15 cellular contexts compared by ENCODE assay signal in genomic region chr17:44916059-44916780, GRCh38. TPM values are rescaled to one million over a fixed set of nuclear protein-coding genes. Genes with fewer than 3 reads are reported as not detected.
DNase-seq lines count a peak whose midpoint lies in the region; ATAC-seq and TF ChIP-seq lines count a peak whose summit lies in the region.
"Had no signal": no experiment of that assay in that cellular context is flagged by ENCODE, and none has a peak within 500 bp of the region (broad histone marks: within the 10 kb centered on the region; RNA-seq: fewer than 3 reads in every experiment).

No MANE protein-coding gene starts in this region.

- H3K4me3 Mint-ChIP-seq in brain = peak overlapping the region in 4 of 5 experiments; percentile 18 to 69 (median 61)
- H3K4me3 Mint-ChIP-seq in activated naive CD4-positive, alpha-beta T cell treated with anti-CD3 and anti-CD28 coated beads, Interleukin-2, amount 10 ng/mL, durations not matched to agents 7 days and 5 days = no peak overlapping the region
- H3K4me3 Mint-ChIP-seq: activated naive CD4-positive, alpha-beta T cell treated with anti-CD3 and anti-CD28 coated beads for 36 hours had no signal

- DNase-seq in M059J (ENCODE audit: low read depth) (peak; percentile 43), kidney glomerular epithelial cell (lab: John Stamatoyannopoulos, UW) (peak; percentile 4), spleen (peak; percentile 38), HuH-7.5 (ENCODE audit: low spot score) (no peak), NCI-H2081 treated with DMSO at 0.1 percent for 48 hours (lab: John Stamatoyannopoulos, UW) (no peak)
- no peak for DNase-seq in activated naive CD4-positive, alpha-beta T cell treated with anti-CD3 and anti-CD28 coated beads, Interleukin-2, amount 10 ng/mL, durations not matched to agents 7 days and 5 days
- DNase-seq: activated naive CD4-positive, alpha-beta T cell treated with anti-CD3 and anti-CD28 coated beads for 36 hours; cortex of kidney; KG1; stimulated activated naive CD4-positive, alpha-beta T cell had no signal

- intact Hi-C loops in spleen (cut with DNase I; ENCODE audit: low total_unique reads) = no loop called here

- no peak for ATAC-seq in HG02938 (IDR thresholded peaks at IDR 0.05; ENCODE audit: unreplicated experiment)

- no peak overlapping the region for H3K4me3 ChIP-seq in spleen
- H3K4me3 ChIP-seq: BLaER1 treated with 17β-estradiol and CSF1 and Interleukin-3, amounts not matched to agents 10 nM and 100 nM had no signal

- peaks cover 9% of the 10 kb centered on the region for H3K27me3 Mint-ChIP-seq in brain
- H3K27me3 Mint-ChIP-seq in activated naive CD4-positive, alpha-beta T cell treated with anti-CD3 and anti-CD28 coated beads, Interleukin-2, amount 10 ng/mL, durations not matched to agents 7 days and 5 days = peaks cover 92% of the 10 kb centered on the region

- H3K4me1 Mint-ChIP-seq in brain = peaks cover 42% of the 10 kb centered on the region
- H3K4me1 Mint-ChIP-seq in activated naive CD4-positive, alpha-beta T cell treated with anti-CD3 and anti-CD28 coated beads, Interleukin-2, amount 10 ng/mL, durations not matched to agents 7 days and 5 days = peaks cover 5% of the 10 kb centered on the region

- H3K9me3 ChIP-seq in spleen = no peaks in the 10 kb centered on the region
- H3K9me3 ChIP-seq: BLaER1 treated with 17β-estradiol and CSF1 and Interleukin-3, amounts not matched to agents 10 nM and 100 nM; neutrophil had no signal

- TF ChIP-seq CTCF in brain (conservative IDR thresholded peaks at IDR 0.05) = no peak
- TF ChIP-seq CTCF in spleen (IDR thresholded peaks at IDR 0.05 in 8 of 11, conservative IDR thresholded peaks at IDR 0.05 in 3 of 11) = no peak

- peaks cover 0 to 53% (median 9%) of the 10 kb centered on the region in 7 donors for H3K27me3 ChIP-seq in spleen (replicated peaks in 1 of 7)

- no peaks in the 10 kb centered on the region for H3K36me3 ChIP-seq in spleen
- H3K36me3 ChIP-seq: BLaER1 treated with 17β-estradiol and CSF1 and Interleukin-3, amounts not matched to agents 10 nM and 100 nM; neutrophil had no signal

- H3K27ac ChIP-seq in spleen = peak overlapping the region in 5 of 8 donors; percentile 43 to 68 (median 54)
- H3K27ac ChIP-seq: BLaER1 treated with 17β-estradiol and CSF1 and Interleukin-3, amounts not matched to agents 10 nM and 100 nM; neutrophil had no signal

- WGBS in spleen, 5 donors = 70 to 83% (median 77%) methylated on average over 10 of the region's 10 CpGs

- CTCF ChIA-PET in activated naive CD4-positive, alpha-beta T cell treated with anti-CD3 and anti-CD28 coated beads, Interleukin-2, amount 10 ng/mL, durations not matched to agents 7 days and 5 days (lab: Charles Lee) = no interaction called here

- peaks cover 0 to 9% (median 0%) of the 10 kb centered on the region in 5 experiments for H3K9me3 Mint-ChIP-seq in brain
- H3K9me3 Mint-ChIP-seq in activated naive CD4-positive, alpha-beta T cell treated with anti-CD3 and anti-CD28 coated beads, Interleukin-2, amount 10 ng/mL, durations not matched to agents 7 days and 5 days = no peaks in the 10 kb centered on the region
- H3K9me3 Mint-ChIP-seq: activated naive CD4-positive, alpha-beta T cell treated with anti-CD3 and anti-CD28 coated beads for 36 hours had no signal

- no peak for TF ChIP-seq POLR2A in spleen (IDR thresholded peaks at IDR 0.05)

- H3K27ac Mint-ChIP-seq in brain = peak overlapping the region; percentile 83 to 98 (median 97)
- H3K27ac Mint-ChIP-seq in activated naive CD4-positive, alpha-beta T cell treated with anti-CD3 and anti-CD28 coated beads, Interleukin-2, amount 10 ng/mL, durations not matched to agents 7 days and 5 days = no peak overlapping the region
- H3K27ac Mint-ChIP-seq: activated naive CD4-positive, alpha-beta T cell treated with anti-CD3 and anti-CD28 coated beads for 36 hours had no signal

- no peaks in the 10 kb centered on the region for H3K36me3 Mint-ChIP-seq in brain
- no peaks in the 10 kb centered on the region for H3K36me3 Mint-ChIP-seq in activated naive CD4-positive, alpha-beta T cell treated with anti-CD3 and anti-CD28 coated beads, Interleukin-2, amount 10 ng/mL, durations not matched to agents 7 days and 5 days

- H3K4me1 ChIP-seq in spleen = peaks cover 0 to 51% (median 20%) of the 10 kb centered on the region in 6 donors

RNA-seq across cellular contexts. Expression of gene GFAP, which starts 0.9 kb away (rescaled TPM):
- not detected in 2 replicates for total RNA-seq in M059J (2014; rRNA removed; shearing (Covaris generic))
- 4,939 TPM for polyA plus RNA-seq in brain (ENCODE audit: insufficient read depth, low read depth, low replicate concordance)
- 1 to 10 TPM in 1 of 7 donors, under 1 TPM in 2, not detected in 4; 0.41 to 1.7 (median 0.54) TPM for total RNA-seq in spleen
- polyA plus RNA-seq in spleen = under 1 TPM in 2 of 3 donors, not detected in 1; 0.32 to 0.61 TPM
- total RNA-seq: activated CD8-positive, alpha-beta memory T cell treated with anti-CD3 and anti-CD28 coated beads for 36 hours; activated naive CD4-positive, alpha-beta T cell treated with anti-CD3 and anti-CD28 coated beads for 36 hours had no signal

RNA-seq across cellular contexts. Expression of gene EFTUD2, which starts 17.0 kb away (rescaled TPM):
- total RNA-seq in M059J (2014; rRNA removed; shearing (Covaris generic)) = 131 and 157 TPM in 2 replicates
- polyA plus RNA-seq in brain (ENCODE audit: insufficient read depth, low read depth, low replicate concordance) (95.8 TPM), spleen (10 to 100 TPM; 39.0 to 44.0 (median 43.6) TPM)
- 100 to 1,000 TPM in 6 of 7 donors, 10 to 100 TPM in 1; 77.4 to 140 (median 104) TPM for total RNA-seq in spleen

RNA-seq across cellular contexts. Expression of gene KIF18B, which starts 31.4 kb away (rescaled TPM):
- total RNA-seq in M059J (2014; rRNA removed; shearing (Covaris generic)) = 4.9 and 10.6 TPM in 2 replicates
- 10.9 TPM for polyA plus RNA-seq in brain (ENCODE audit: insufficient read depth, low read depth, low replicate concordance)
- 1 to 10 TPM; 1.1 to 5.8 (median 4.4) TPM for total RNA-seq in spleen
- 1 to 10 TPM in 2 of 3 donors, under 1 TPM in 1; 0.26 to 1.5 (median 1.2) TPM for polyA plus RNA-seq in spleen

RNA-seq across cellular contexts. Expression of gene C1QL1, which starts 51.9 kb away (rescaled TPM):
- 14.7 and 21.4 TPM in 2 replicates for total RNA-seq in M059J (2014; rRNA removed; shearing (Covaris generic))
- polyA plus RNA-seq in brain (ENCODE audit: insufficient read depth, low read depth, low replicate concordance) = 47.6 TPM
- under 1 TPM in 1 of 7 donors, not detected in 6; 0.20 TPM for total RNA-seq in spleen
- under 1 TPM in 1 of 3 donors, not detected in 2; 0.38 TPM for polyA plus RNA-seq in spleen

Comparison
In these comparisons a context has a peak if more than half of its experiments do, and no peak if none do; other contexts are left out.
1. DNase-seq: peak in M059J (single experiment), kidney glomerular epithelial cell (single experiment) and spleen (single experiment); none in HuH-7.5 (single experiment), activated naive CD4-positive, alpha-beta T cell treated with anti-CD3 and anti-CD28 coated beads, Interleukin-2, amount 10 ng/mL, durations not matched to agents 7 days and 5 days (single experiment) and NCI-H2081 treated with DMSO at 0.1 percent for 48 hours (single experiment).